ENCODE assay signal across 13 cellular contexts in genomic region chr17:67855504-67856324, GRCh38. TPM values are rescaled to one million over a fixed set of nuclear protein-coding genes. Genes with fewer than 3 reads are reported as not detected.
DNase-seq lines count a peak whose midpoint lies in the region; ATAC-seq, FAIRE-seq and TF ChIP-seq lines count a peak whose summit lies in the region.
"Had no signal": no experiment of that assay in that cellular context is flagged by ENCODE, and none has a peak within 500 bp of the region (broad histone marks: within the 10 kb centered on the region; RNA-seq: fewer than 3 reads in every experiment).

No MANE protein-coding gene starts in this region.

- ATAC-seq in upper lobe of right lung, result peak; percentile 70

- no peak overlapping the region for H3K27ac ChIP-seq in coronary artery
- H3K27ac ChIP-seq in upper lobe of right lung, result no peak overlapping the region
- H3K27ac ChIP-seq in small intestine (ENCODE audit: low read depth in 1 of 2, low read length in 1 of 2), result peak overlapping the region in 1 of 2 donors; percentile 49
- H3K27ac ChIP-seq: adrenal gland had no signal

- peak overlapping the region; percentile 47 for H3K27ac Mint-ChIP-seq in activated naive CD4-positive, alpha-beta T cell treated with anti-CD3 and anti-CD28 coated beads, Interleukin-2, amount 10 ng/mL, durations not matched to agents 7 days and 5 days

- 63 to 68% (median 66%) methylated on average over 11 of the region's 11 CpGs for WGBS in small intestine, 3 donors

- no peaks in the 10 kb centered on the region for H3K9me3 Mint-ChIP-seq in activated naive CD4-positive, alpha-beta T cell treated with anti-CD3 and anti-CD28 coated beads, Interleukin-2, amount 10 ng/mL, durations not matched to agents 7 days and 5 days

- no peak for DNase-seq in activated naive CD4-positive, alpha-beta T cell treated with anti-CD3 and anti-CD28 coated beads, Interleukin-2, amount 10 ng/mL, durations not matched to agents 7 days and 5 days
- no peak for DNase-seq in activated naive CD4-positive, alpha-beta T cell treated with anti-CD3 and anti-CD28 coated beads, Interleukin-2, amount 50 U/mL, for 16 hours
- peak; percentile 97 for DNase-seq in OCI-M1 (lab: John Stamatoyannopoulos, UW)
- no peak for DNase-seq in coronary artery (ENCODE audit: low spot score)
- no peak for DNase-seq in upper lobe of right lung
- no peak for DNase-seq in NK-92 (lab: John Stamatoyannopoulos, UW; ENCODE audit: unreplicated experiment)
- DNase-seq in NCI-H1436 (lab: John Stamatoyannopoulos, UW), result no peak
- DNase-seq in small intestine, result no peak
- DNase-seq: adrenal gland, heart right ventricle, mesendoderm, NCI-H1092 treated with DMSO at 0.1 percent for 48 hours, right cardiac atrium had no signal

- no peak for TF ChIP-seq CTCF in coronary artery (IDR thresholded peaks at IDR 0.05)
- TF ChIP-seq CTCF in upper lobe of right lung (IDR thresholded peaks at IDR 0.05), result no peak

- H3K4me1 Mint-ChIP-seq in activated naive CD4-positive, alpha-beta T cell treated with anti-CD3 and anti-CD28 coated beads, Interleukin-2, amount 10 ng/mL, durations not matched to agents 7 days and 5 days, result peaks cover 42% of the 10 kb centered on the region

- H3K4me3 ChIP-seq in coronary artery, result peak overlapping the region; percentile 23
- no peak overlapping the region for H3K4me3 ChIP-seq in upper lobe of right lung
- H3K4me3 ChIP-seq in small intestine (ENCODE audit: low read depth in 1 of 2, low read length in 2 of 2), result no peak overlapping the region
- H3K4me3 ChIP-seq: adrenal gland, heart right ventricle had no signal

- no peaks in the 10 kb centered on the region for H3K27me3 Mint-ChIP-seq in activated naive CD4-positive, alpha-beta T cell treated with anti-CD3 and anti-CD28 coated beads, Interleukin-2, amount 10 ng/mL, durations not matched to agents 7 days and 5 days

- H3K9me3 ChIP-seq in upper lobe of right lung (no peaks in the 10 kb centered on the region), small intestine (ENCODE audit: control insufficient read depth, low read depth) (no peaks in the 10 kb centered on the region)
- H3K9me3 ChIP-seq: adrenal gland, heart right ventricle had no signal

- peaks cover 12% of the 10 kb centered on the region for H3K36me3 ChIP-seq in upper lobe of right lung
- H3K36me3 ChIP-seq in small intestine (ENCODE audit: control insufficient read depth in 2 of 2, insufficient read depth in 2 of 2, low read length in 2 of 2), result peaks cover 0 to 2% of the 10 kb centered on the region in 2 donors

- H3K4me1 ChIP-seq in upper lobe of right lung (peaks cover 40% of the 10 kb centered on the region), small intestine (ENCODE audit: control insufficient read depth in 2 of 2, insufficient read depth in 1 of 2, low read depth in 1 of 2, low read length in 1 of 2) (peaks cover 0 to 12% of the 10 kb centered on the region in 2 donors)

- H3K27me3 ChIP-seq in upper lobe of right lung, result no peaks in the 10 kb centered on the region
- no peaks in the 10 kb centered on the region for H3K27me3 ChIP-seq in small intestine (ENCODE audit: control insufficient read depth in 2 of 2, insufficient read depth in 2 of 2, low read length in 2 of 2)
- H3K27me3 ChIP-seq: adrenal gland, heart right ventricle had no signal

- intact Hi-C loops in upper lobe of right lung (cut with DNase I), result no loop called here

- H3K36me3 Mint-ChIP-seq in activated naive CD4-positive, alpha-beta T cell treated with anti-CD3 and anti-CD28 coated beads, Interleukin-2, amount 10 ng/mL, durations not matched to agents 7 days and 5 days, result peaks cover 41% of the 10 kb centered on the region

- CTCF ChIA-PET in activated naive CD4-positive, alpha-beta T cell treated with anti-CD3 and anti-CD28 coated beads, Interleukin-2, amount 10 ng/mL, durations not matched to agents 7 days and 5 days (lab: Charles Lee), result no interaction called here

- no peak for FAIRE-seq in small intestine (lab: Jason Lieb, UNC)

- peak overlapping the region; percentile 13 for H3K4me3 Mint-ChIP-seq in activated naive CD4-positive, alpha-beta T cell treated with anti-CD3 and anti-CD28 coated beads, Interleukin-2, amount 10 ng/mL, durations not matched to agents 7 days and 5 days

RNA-seq across cellular contexts. Expression of gene BPTF, which starts 30.4 kb away (rescaled TPM):
- 91.8 TPM for total RNA-seq in upper lobe of right lung
- 10 to 100 TPM; 11.6 to 19.5 (median 15.4) TPM for polyA plus RNA-seq in small intestine
